1 cellular context compared by ENCODE assay signal in the genomic region with DNA sequence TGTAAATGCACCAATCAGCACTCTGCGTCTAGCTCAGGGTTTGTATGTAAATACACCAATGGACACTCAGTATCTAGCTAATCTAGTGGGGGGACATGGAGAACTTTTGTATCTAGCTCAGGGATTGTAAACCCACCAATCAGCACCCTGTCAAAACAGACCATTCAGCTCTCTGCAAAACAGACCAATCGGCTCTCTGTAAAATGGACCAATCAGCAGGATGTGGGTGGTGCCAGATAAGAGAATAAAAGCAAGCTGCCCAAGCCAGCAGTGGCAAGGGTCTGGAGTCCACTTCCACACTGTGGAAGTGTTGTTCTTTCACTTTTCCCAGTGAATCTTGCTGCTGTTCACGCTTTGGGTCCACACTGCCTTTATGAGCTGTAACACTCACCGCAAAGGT.
TF ChIP-seq lines count a peak whose summit lies in the region.

No MANE protein-coding gene starts in this region.

TF ChIP-seq in K562, 482 proteins besides CTCF, POLR2A, EP300 and RAD21:
- TF ChIP-seq GTF2A2 (tag; IDR thresholded peaks at IDR 0.05) (0 out of 2 replicates have a peak, but pooled peaks have one; percentile 37), NFYB (IDR thresholded peaks at IDR 0.05; ENCODE audit: extremely low read depth, insufficient read length) (peak; percentile 66)
